In genomic region chr3:100725935-100726334, GRCh38 we compare ENCODE assay signal across 17 cellular contexts. TPM values are rescaled to one million over a fixed set of nuclear protein-coding genes. Genes with fewer than 3 reads are reported as not detected.
A peak's percentile ranks its signal among the peaks of the same experiment; 100 is the strongest.
DNase-seq lines count a peak whose midpoint lies in the region; ATAC-seq and TF ChIP-seq lines count a peak whose summit lies in the region.
"Had no signal": no experiment of that assay in that cellular context is flagged by ENCODE, and none has a peak within 500 bp of the region (broad histone marks: within the 10 kb centered on the region; RNA-seq: fewer than 3 reads in every experiment).

No MANE protein-coding gene starts in this region.

- no peak for TF ChIP-seq CTCF in hepatocyte (IDR thresholded peaks at IDR 0.05; ENCODE audit: poor library complexity)

- H3K9me3 Mint-ChIP-seq in activated T-cell treated with anti-CD3 and anti-CD28 coated beads, Interleukin-2, amount 50 U/mL, for 24 hours = no peaks in the 10 kb centered on the region
- no peaks in the 10 kb centered on the region for H3K9me3 Mint-ChIP-seq in stimulated activated naive B cell treated with anti-CD40 and anti-IgM and Interleukin-4, amounts not matched to agents 10 μg/mL and 1 μg/mL and 100 μg/mL, for 72 hours

- peaks cover 25% of the 10 kb centered on the region for H3K4me1 Mint-ChIP-seq in activated T-cell treated with anti-CD3 and anti-CD28 coated beads, Interleukin-2, amount 50 U/mL, for 24 hours (ENCODE audit: low read depth)
- peaks cover 11 to 15% of the 10 kb centered on the region in 2 donors for H3K4me1 Mint-ChIP-seq in stimulated activated naive B cell treated with anti-CD40 and anti-IgM and Interleukin-4, amounts not matched to agents 10 μg/mL and 1 μg/mL and 100 μg/mL, for 72 hours

- H3K9me2 ChIP-seq in hepatocyte (replicated peaks; ENCODE audit: insufficient read depth) = no peaks in the 10 kb centered on the region

- H3K27ac Mint-ChIP-seq in activated T-cell treated with anti-CD3 and anti-CD28 coated beads, Interleukin-2, amount 50 U/mL, for 24 hours = peak overlapping the region; percentile 37
- H3K27ac Mint-ChIP-seq in stimulated activated naive B cell treated with anti-CD40 and anti-IgM and Interleukin-4, amounts not matched to agents 10 μg/mL and 1 μg/mL and 100 μg/mL, for 72 hours = peak overlapping the region; percentile 14

- H3K4me1 ChIP-seq in hepatocyte (ENCODE audit: insufficient read depth) = no peaks in the 10 kb centered on the region

- no peak overlapping the region for H3K4me3 ChIP-seq in hepatocyte

- H3K27ac ChIP-seq in hepatocyte = no peak overlapping the region
- H3K27ac ChIP-seq: C4-2B had no signal

- no peak for ATAC-seq in stimulated activated naive B cell treated with anti-CD40 and anti-IgM and Interleukin-4, amounts not matched to agents 10 μg/mL and 1 μg/mL and 100 μg/mL, for 72 hours (replicated peaks)
- no peak for ATAC-seq in GM18873 (IDR thresholded peaks at IDR 0.05; ENCODE audit: low FRiP score, unreplicated experiment)

- DNase-seq in activated T-cell treated with anti-CD3 and anti-CD28 coated beads, Interleukin-2, amount 50 U/mL, for 24 hours = no peak
- DNase-seq in activated T-cell treated with anti-CD3 and anti-CD28 coated beads for 4 hours (no peak), SK-MEL-5 (ENCODE audit: low read depth, low spot score) (peak; percentile 16), hepatocyte (ENCODE audit: low spot score) (peak; percentile 26), pons (ENCODE audit: low spot score) (no peak)
- DNase-seq in stimulated activated naive B cell treated with anti-CD40 and anti-IgM and Interleukin-4, amounts not matched to agents 10 μg/mL and 1 μg/mL and 100 μg/mL, for 72 hours = no peak
- no peak for DNase-seq in stimulated activated CD4-positive, alpha-beta T cell treated with anti-CD3 and anti-CD28 coated beads, Interleukin-2, amount 100 ng/mL, for 48 hours
- DNase-seq: Calu3, DMS79 treated with DMSO at 0.1 percent for 48 hours, GDM1, GOT3, KG1, NCI-H1048, NCI-H2227 treated with DMSO at 0.1 percent for 48 hours, SHP77 had no signal

- H2AFZ ChIP-seq in hepatocyte = no peak overlapping the region

- H3K36me3 ChIP-seq in hepatocyte (replicated peaks; ENCODE audit: insufficient read depth, low read depth) = peaks cover 7% of the 10 kb centered on the region

- no peaks in the 10 kb centered on the region for H3K27me3 Mint-ChIP-seq in activated T-cell treated with anti-CD3 and anti-CD28 coated beads, Interleukin-2, amount 50 U/mL, for 24 hours
- no peaks in the 10 kb centered on the region for H3K27me3 Mint-ChIP-seq in stimulated activated naive B cell treated with anti-CD40 and anti-IgM and Interleukin-4, amounts not matched to agents 10 μg/mL and 1 μg/mL and 100 μg/mL, for 72 hours

- peaks cover 88% of the 10 kb centered on the region for H3K36me3 Mint-ChIP-seq in activated T-cell treated with anti-CD3 and anti-CD28 coated beads, Interleukin-2, amount 50 U/mL, for 24 hours (ENCODE audit: low read depth)
- H3K36me3 Mint-ChIP-seq in stimulated activated naive B cell treated with anti-CD40 and anti-IgM and Interleukin-4, amounts not matched to agents 10 μg/mL and 1 μg/mL and 100 μg/mL, for 72 hours = peaks cover 32 to 58% of the 10 kb centered on the region in 2 donors

- H3K27me3 ChIP-seq in hepatocyte = no peaks in the 10 kb centered on the region

- peaks cover 87% of the 10 kb centered on the region for H3K79me2 ChIP-seq in hepatocyte

- in situ Hi-C loops in SK-MEL-5 (cut with HindIII; ENCODE audit: low pct_unique_long_range_greater_than_20kb, low sequenced_read_pairs) = no loop called here

- H4K20me1 ChIP-seq in hepatocyte (ENCODE audit: insufficient read depth, poor library complexity, severe bottlenecking) = peaks cover 39% of the 10 kb centered on the region

- WGBS in hepatocyte (ENCODE audit: low lambda C conversion rate, missing lambda C conversion rate) = 92% methylated on average over 3 of the region's 3 CpGs

- no peak overlapping the region for H3K4me3 Mint-ChIP-seq in activated T-cell treated with anti-CD3 and anti-CD28 coated beads, Interleukin-2, amount 50 U/mL, for 24 hours
- no peak overlapping the region for H3K4me3 Mint-ChIP-seq in stimulated activated naive B cell treated with anti-CD40 and anti-IgM and Interleukin-4, amounts not matched to agents 10 μg/mL and 1 μg/mL and 100 μg/mL, for 72 hours

- no peaks in the 10 kb centered on the region for H3K9me3 ChIP-seq in hepatocyte (ENCODE audit: low read depth)

- no peak overlapping the region for H3K4me2 ChIP-seq in hepatocyte

RNA-seq across cellular contexts. Expression of gene TFG, which starts 16.6 kb away (rescaled TPM):
- 79.0 and 95.6 TPM in 2 replicates for total RNA-seq in SK-MEL-5 (2014; rRNA removed; shearing (Covaris generic))
- polyA plus RNA-seq in SK-MEL-5 (2015; cell fraction: cytosol; rRNA removed) = 174 and 228 TPM in 2 replicates
- polyA plus RNA-seq in SK-MEL-5 (2015; cell fraction: nucleus; rRNA removed) = 135 and 146 TPM in 2 replicates
- total RNA-seq in hepatocyte = 150 and 172 TPM in 2 replicates
- 216 and 228 TPM in 2 replicates for polyA plus RNA-seq in hepatocyte

Comparison
In these comparisons a context has a peak if more than half of its experiments do, and no peak if none do; other contexts are left out.
1. DNase-seq: peak in SK-MEL-5 (single experiment) and hepatocyte (single experiment); none in activated T-cell treated with anti-CD3 and anti-CD28 coated beads, Interleukin-2, amount 50 U/mL, for 24 hours (single experiment), activated T-cell treated with anti-CD3 and anti-CD28 coated beads for 4 hours (single experiment), stimulated activated naive B cell treated with anti-CD40 and anti-IgM and Interleukin-4, amounts not matched to agents 10 μg/mL and 1 μg/mL and 100 μg/mL, for 72 hours (single experiment), pons (single experiment) and stimulated activated CD4-positive, alpha-beta T cell treated with anti-CD3 and anti-CD28 coated beads, Interleukin-2, amount 100 ng/mL, for 48 hours (0 of 2).